In the genomic region with DNA sequence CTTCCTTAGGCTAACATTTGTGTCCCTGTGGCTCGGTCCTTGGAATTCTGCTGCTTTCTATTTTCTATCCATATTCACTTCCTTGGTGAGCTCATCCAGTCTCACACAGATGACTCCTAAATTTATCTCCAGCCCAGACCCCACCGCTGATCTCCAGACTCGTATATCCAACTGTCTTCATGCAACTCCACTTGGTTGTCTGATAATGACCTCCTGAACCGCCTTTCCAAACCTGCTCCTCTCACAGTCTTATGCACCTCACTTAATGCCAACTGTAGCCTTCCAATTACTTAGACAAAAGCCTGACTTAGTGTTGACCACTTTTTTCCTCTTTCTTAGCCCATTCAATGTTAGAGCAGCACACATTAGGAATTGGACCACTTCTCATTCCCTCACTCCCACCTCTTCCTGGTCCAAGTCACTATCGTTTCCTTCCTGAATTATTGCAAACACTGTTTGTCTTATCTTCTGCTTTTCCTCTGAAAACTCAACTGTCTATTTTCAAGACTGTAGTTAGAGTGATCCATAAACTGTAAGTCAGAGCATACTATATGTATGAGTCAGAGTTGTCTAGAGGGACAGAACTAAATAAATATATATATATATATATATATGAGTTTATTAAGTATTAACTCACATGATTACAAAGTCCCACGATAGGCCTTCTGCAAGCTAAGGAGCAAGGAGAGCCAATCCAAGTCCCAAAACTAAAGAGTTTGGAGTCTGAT, we compare ENCODE assay signal across 18 cellular contexts.
DNase-seq lines count a peak whose midpoint lies in the region; ATAC-seq, FAIRE-seq and TF ChIP-seq lines count a peak whose summit lies in the region.
"Had no signal": no experiment of that assay in that cellular context is flagged by ENCODE, and none has a peak within 500 bp of the region (broad histone marks: within the 10 kb centered on the region; RNA-seq: fewer than 3 reads in every experiment).

No MANE protein-coding gene starts in this region.

- H3K79me2 ChIP-seq in GM23248 (ENCODE audit: insufficient read depth) (no peaks in the 10 kb centered on the region), endothelial cell of umbilical vein (ENCODE audit: control insufficient read depth, insufficient read depth, low read length) (no peaks in the 10 kb centered on the region), neural progenitor cell (ENCODE audit: low read depth) (no peaks in the 10 kb centered on the region)

- H3K9me2 ChIP-seq in GM23248 (ENCODE audit: insufficient read depth) = no peaks in the 10 kb centered on the region

- no peak overlapping the region for H3K4me2 ChIP-seq in GM23248 (ENCODE audit: unreplicated experiment)
- H3K4me2 ChIP-seq in endothelial cell of umbilical vein (ENCODE audit: insufficient read depth, low read length) = peak overlapping the region; percentile 31
- H3K4me2 ChIP-seq in neural progenitor cell = no peak overlapping the region
- H3K4me2 ChIP-seq: KMS-11 had no signal

- no peaks in the 10 kb centered on the region for H3K27me3 Mint-ChIP-seq in neural progenitor cell (ENCODE audit: insufficient read depth, low read depth)

- 0 out of 2 replicates have a peak, but pooled peaks cover 3% of the 10 kb centered on the region for H3K4me1 ChIP-seq in GM23248 (ENCODE audit: insufficient read depth)
- peaks cover 13% of the 10 kb centered on the region for H3K4me1 ChIP-seq in endothelial cell of umbilical vein (ENCODE audit: control insufficient read depth, extremely low read depth, insufficient read depth, low read length)
- no peaks in the 10 kb centered on the region for H3K4me1 ChIP-seq in neural progenitor cell
- H3K4me1 ChIP-seq: Caco-2, Peyer's patch had no signal

- CTCF ChIA-PET in endothelial cell of umbilical vein (lab: Charles Lee) = interaction anchor here (1.0 kb wide), 1 partner anchor 11 kb away, joined by 4 read pairs; no protein-coding TSS in a partner anchor

- H3F3A ChIP-seq in GM23248 (ENCODE audit: insufficient read depth) (no peaks in the 10 kb centered on the region), neural progenitor cell (ENCODE audit: low read depth) (no peaks in the 10 kb centered on the region)

- no TSS peak for BruUV-seq in endothelial cell of umbilical vein (replicated peaks; lab: Mats Ljungman, UMichigan)

- H3K27me3 ChIP-seq in GM23248 (replicated peaks; ENCODE audit: insufficient read depth) (0 out of 2 replicates have a peak, but pooled peaks cover 4% of the 10 kb centered on the region), endothelial cell of umbilical vein (ENCODE audit: control insufficient read depth in 2 of 2, insufficient read depth in 2 of 2, low read length in 2 of 2) (no peaks in the 10 kb centered on the region), neural progenitor cell (no peaks in the 10 kb centered on the region)
- H3K27me3 ChIP-seq: Peyer's patch had no signal

- no peak overlapping the region for H3K27ac Mint-ChIP-seq in neural progenitor cell

- H3K9ac ChIP-seq in GM23248 (no peak overlapping the region), endothelial cell of umbilical vein (replicated peaks; ENCODE audit: extremely low read depth, insufficient read depth, low read length) (no peak overlapping the region), neural progenitor cell (no peak overlapping the region)
- H3K9ac ChIP-seq: KMS-11 had no signal

- no peaks in the 10 kb centered on the region for H3K36me3 ChIP-seq in GM23248 (ENCODE audit: low read depth)
- no peaks in the 10 kb centered on the region for H3K36me3 ChIP-seq in endothelial cell of umbilical vein (ENCODE audit: control insufficient read depth in 2 of 2, extremely low read depth in 1 of 2, insufficient read depth in 2 of 2, low read length in 2 of 2)
- no peaks in the 10 kb centered on the region for H3K36me3 ChIP-seq in neural progenitor cell
- H3K36me3 ChIP-seq: Peyer's patch had no signal

- no peaks in the 10 kb centered on the region for H3K9me3 Mint-ChIP-seq in neural progenitor cell

- H3K27ac ChIP-seq in GM23248 (no peak overlapping the region), angular gyrus (ENCODE audit: low read depth, low read length) (peak overlapping the region; percentile 61), endothelial cell of umbilical vein (ENCODE audit: insufficient read depth, low read depth, low read length) (peak overlapping the region; percentile 40), neural progenitor cell (no peak overlapping the region)
- H3K27ac ChIP-seq: C4-2B, KMS-11, Peyer's patch had no signal

- H2AFZ ChIP-seq in GM23248 (peak overlapping the region; percentile 49; the same call in 1 of the 2 replicates), endothelial cell of umbilical vein (ENCODE audit: low read depth, low read length) (peak overlapping the region; percentile 70), neural progenitor cell (replicated peaks) (peak overlapping the region; percentile 17)

- H3K9me1 ChIP-seq in endothelial cell of umbilical vein (replicated peaks; ENCODE audit: control insufficient read depth, extremely low read depth, insufficient read depth, low read length) = no peaks in the 10 kb centered on the region

- dilution Hi-C loops in endothelial cell of umbilical vein (cut with MboI; ENCODE audit: extremely low pct_ligation_motif_present, low sequenced_read_pairs) = no loop called here

- FAIRE-seq in endothelial cell of umbilical vein (lab: Jason Lieb, UNC) = peak; percentile 78
- FAIRE-seq: A204.1 had no signal

- in situ Hi-C loops in GM23248 (cut with MboI) = no loop called here

- H3K9me3 ChIP-seq in GM23248 (ENCODE audit: low read depth) (no peaks in the 10 kb centered on the region), endothelial cell of umbilical vein (replicated peaks; ENCODE audit: control insufficient read depth, insufficient read depth, low read length) (no peaks in the 10 kb centered on the region), neural progenitor cell (ENCODE audit: low read depth) (no peaks in the 10 kb centered on the region)
- H3K9me3 ChIP-seq: Caco-2, Peyer's patch had no signal

- peaks cover 2% of the 10 kb centered on the region for H3K36me3 Mint-ChIP-seq in neural progenitor cell

- POLR2A ChIA-PET in endothelial cell of umbilical vein (lab: Charles Lee) = no interaction called here

- H3K4me1 Mint-ChIP-seq in neural progenitor cell = no peaks in the 10 kb centered on the region

- H4K20me1 ChIP-seq in GM23248 (ENCODE audit: insufficient read depth) = no peaks in the 10 kb centered on the region
- H4K20me1 ChIP-seq in endothelial cell of umbilical vein (replicated peaks; ENCODE audit: control insufficient read depth, extremely low read depth, insufficient read depth, low read length) = no peaks in the 10 kb centered on the region
- no peaks in the 10 kb centered on the region for H4K20me1 ChIP-seq in neural progenitor cell (ENCODE audit: low read depth)

- H3K4me3 Mint-ChIP-seq in neural progenitor cell = no peak overlapping the region

- TF ChIP-seq CTCF in endothelial cell of umbilical vein (IDR thresholded peaks at IDR 0.05; ENCODE audit: extremely low read depth in 1 of 2, insufficient read depth in 1 of 2, low read depth in 1 of 2, low read length in 2 of 2) (no peak), neural progenitor cell (IDR thresholded peaks at IDR 0.05) (no peak)

- DNase-seq in GM23248 = no peak
- DNase-seq in endothelial cell of umbilical vein (ENCODE audit: low read depth, low spot score) = peak; percentile 23
- DNase-seq in neural progenitor cell (ENCODE audit: low spot score) = no peak
- no peak for DNase-seq in OCI-M1 (lab: John Stamatoyannopoulos, UW)
- DNase-seq in NCI-H1436 treated with DMSO at 0.1 percent for 48 hours (lab: John Stamatoyannopoulos, UW) = no peak
- DNase-seq in germinal center (ENCODE audit: low spot score) = no peak
- DNase-seq: Caco-2, NCI-H1105, NCI-H1930, NCI-H2171 treated with DMSO at 0.1 percent for 48 hours, NCI-H774, Peyer's patch, SHP77 had no signal

- intact Hi-C loops in endothelial cell of umbilical vein (cut with micrococcal nuclease) = no loop called here

- 38 to 48% methylated on average over 6 of the region's 6 CpGs for WGBS in GM23248 (ENCODE audit: low coverage in 1 of 2, low lambda C conversion rate in 2 of 2, missing lambda C conversion rate in 2 of 2), 2 experiments

- H3K4me3 ChIP-seq in GM23248 = no peak overlapping the region
- no peak overlapping the region for H3K4me3 ChIP-seq in endothelial cell of umbilical vein (replicated peaks in 1 of 3; ENCODE audit: insufficient read depth in 1 of 3, low read depth in 1 of 3, low read length in 3 of 3)
- H3K4me3 ChIP-seq in neural progenitor cell = no peak overlapping the region
- H3K4me3 ChIP-seq: Peyer's patch had no signal

- no peak for ATAC-seq in HG02938 (IDR thresholded peaks at IDR 0.05; ENCODE audit: unreplicated experiment)

- TF ChIP-seq POLR2A in endothelial cell of umbilical vein (IDR thresholded peaks at IDR 0.05; ENCODE audit: low read depth, low read length) = no peak

TF ChIP-seq in endothelial cell of umbilical vein, 7 proteins besides CTCF, POLR2A, EP300 and RAD21:
- TF ChIP-seq GATA2 (IDR thresholded peaks at IDR 0.05; ENCODE audit: insufficient read depth, insufficient read length, low read depth, low read length) = no peak
- peak; percentile 26 for TF ChIP-seq POLR2AphosphoS5 (IDR thresholded peaks at IDR 0.05; ENCODE audit: insufficient read depth, low read depth, low read length)
- TF ChIP-seq, protein P1, sequence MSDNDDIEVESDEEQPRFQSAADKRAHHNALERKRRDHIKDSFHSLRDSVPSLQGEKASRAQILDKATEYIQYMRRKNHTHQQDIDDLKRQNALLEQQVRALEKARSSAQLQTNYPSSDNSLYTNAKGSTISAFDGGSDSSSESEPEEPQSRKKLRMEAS (IDR thresholded peaks at IDR 0.05; ENCODE audit: insufficient read depth, insufficient read length) = no peak
- TF ChIP-seq EZH2 (IDR thresholded peaks at IDR 0.05; ENCODE audit: borderline replicate concordance, low read depth, low read length, severe bottlenecking) = no peak
- no peak for TF ChIP-seq MYC (IDR thresholded peaks at IDR 0.05; ENCODE audit: low read depth, low read length)
- peak; percentile 32 for TF ChIP-seq FOS (IDR thresholded peaks at IDR 0.05; ENCODE audit: borderline replicate concordance, insufficient read depth, low read length)
- no peak for TF ChIP-seq JUN (IDR thresholded peaks at IDR 0.05; ENCODE audit: borderline replicate concordance, insufficient read depth, insufficient read length, low read depth)

Comparison
In these comparisons a context has a peak if more than half of its experiments do, and no peak if none do; other contexts are left out.
1. H2AFZ ChIP-seq: peak in every context shown above with its lines; median percentile 70 in endothelial cell of umbilical vein; 49 in GM23248; 17 in neural progenitor cell.
2. H3K27ac ChIP-seq: peak in angular gyrus (single experiment) and endothelial cell of umbilical vein (single experiment); none in GM23248 (single experiment) and neural progenitor cell (single experiment).